In the genomic region with DNA sequence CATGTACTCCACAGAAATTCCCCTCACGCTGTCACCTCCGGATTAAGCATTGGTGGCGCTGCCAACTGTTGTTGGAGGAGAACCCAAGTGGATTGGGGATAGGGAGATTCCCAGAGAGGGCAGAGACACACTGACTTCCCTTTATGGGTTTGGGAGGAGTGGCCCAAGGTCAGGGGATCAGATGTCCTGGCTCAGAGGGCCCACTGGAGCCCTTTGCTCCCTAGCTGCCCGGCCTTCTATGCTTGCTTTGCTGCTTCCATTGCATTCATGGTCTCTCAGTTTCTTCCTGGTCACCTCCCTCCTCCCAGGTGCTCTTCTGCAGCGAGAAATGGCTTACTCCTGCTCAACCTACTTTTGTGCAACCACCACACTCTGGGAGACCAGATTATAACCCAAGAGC, we compare ENCODE assay signal across 1 cellular context.
TF ChIP-seq lines count a peak whose summit lies in the region.

No MANE protein-coding gene starts in this region.

TF ChIP-seq in HepG2, 621 proteins besides CTCF, POLR2A, EP300 and RAD21 (continued from another document):
- no peak for TF ChIP-seq ZNF331 (CRISPR knock-in tag; IDR thresholded peaks at IDR 0.05)
- TF ChIP-seq ZNF605 (CRISPR knock-in tag; IDR thresholded peaks at IDR 0.05), result no peak
- no peak for TF ChIP-seq TCF12 (IDR thresholded peaks at IDR 0.05)
- TF ChIP-seq TCF12 (CRISPR knock-in tag; IDR thresholded peaks at IDR 0.05), result no peak
- TF ChIP-seq IKZF1 (IDR thresholded peaks at IDR 0.05), result no peak
- TF ChIP-seq ZNF20 (CRISPR knock-in tag; IDR thresholded peaks at IDR 0.05), result no peak
- TF ChIP-seq FOXA3 (CRISPR knock-in tag; IDR thresholded peaks at IDR 0.05), result no peak
- no peak for TF ChIP-seq ZNF230 (CRISPR knock-in tag; IDR thresholded peaks at IDR 0.05)
- TF ChIP-seq ZMYM4 (CRISPR knock-in tag; IDR thresholded peaks at IDR 0.05), result peak; percentile 52; the same call in 1 of the 2 replicates
- TF ChIP-seq HOXA3 (CRISPR knock-in tag; IDR thresholded peaks at IDR 0.05), result peak; percentile 17; the same call in 1 of the 2 replicates
- TF ChIP-seq ZNF75D (CRISPR knock-in tag; IDR thresholded peaks at IDR 0.05; ENCODE audit: borderline replicate concordance), result no peak
- TF ChIP-seq SRSF9 (IDR thresholded peaks at IDR 0.05; ENCODE audit: borderline replicate concordance, insufficient read depth, low read depth, low read length, poor library complexity, severe bottlenecking), result no peak
- no peak for TF ChIP-seq DRAP1 (CRISPR knock-in tag; IDR thresholded peaks at IDR 0.05)
- no peak for TF ChIP-seq CEBPB (IDR thresholded peaks at IDR 0.05; ENCODE audit: borderline replicate concordance, low read depth, low read length)
- no peak for TF ChIP-seq NFYC (CRISPR knock-in tag; IDR thresholded peaks at IDR 0.05)
- TF ChIP-seq TMF1 (CRISPR knock-in tag; IDR thresholded peaks at IDR 0.05; ENCODE audit: low read depth), result no peak
- 0 out of 2 replicates have a peak, but pooled peaks have one; percentile 50 for TF ChIP-seq NRL (CRISPR knock-in tag; IDR thresholded peaks at IDR 0.05; ENCODE audit: borderline replicate concordance)
